Comparison of ENCODE assay signal across 1 cellular context in the genomic region with DNA sequence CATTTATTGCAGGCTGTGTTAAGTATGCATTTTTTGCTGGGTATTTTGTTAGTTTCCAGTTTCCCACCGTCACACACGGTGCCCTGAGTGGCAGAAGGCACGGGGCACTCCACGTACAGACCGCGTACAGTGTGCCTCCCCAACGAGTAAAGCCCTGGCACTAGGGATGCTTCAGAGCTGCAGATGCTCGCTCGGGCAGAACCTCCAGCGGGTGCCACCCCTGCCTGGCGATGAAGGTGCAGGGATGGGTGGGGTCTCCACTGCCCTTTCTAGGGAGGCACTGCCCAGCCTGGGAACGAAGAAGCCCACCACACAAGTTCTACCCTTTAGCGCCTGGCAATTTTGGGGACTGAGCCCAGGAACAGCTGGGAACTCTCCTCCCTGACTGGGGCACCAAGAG.
TF ChIP-seq lines count a peak whose summit lies in the region.

No MANE protein-coding gene starts in this region.

TF ChIP-seq in H1, 55 proteins besides CTCF, POLR2A, EP300 and RAD21:
- TF ChIP-seq CBX5 (IDR thresholded peaks at IDR 0.05; ENCODE audit: low read depth, low read length) (no peak), SP1 (IDR thresholded peaks at IDR 0.05; ENCODE audit: low read depth, low read length) (no peak), SP2 (IDR thresholded peaks at IDR 0.05; ENCODE audit: low read length) (no peak), TBP (IDR thresholded peaks at IDR 0.05; ENCODE audit: low read depth, low read length) (no peak), TAF7 (optimal IDR thresholded peaks at IDR 0.05; ENCODE audit: borderline replicate concordance, low read depth, low read length) (no peak), CBX8 (IDR thresholded peaks at IDR 0.05; ENCODE audit: borderline replicate concordance, low read depth, low read length) (no peak), EGR1 (IDR thresholded peaks at IDR 0.05; ENCODE audit: borderline replicate concordance, low read depth, low read length) (no peak), SUZ12 (IDR thresholded peaks at IDR 0.05; ENCODE audit: low read length) (no peak)
- TF ChIP-seq, protein P1, sequence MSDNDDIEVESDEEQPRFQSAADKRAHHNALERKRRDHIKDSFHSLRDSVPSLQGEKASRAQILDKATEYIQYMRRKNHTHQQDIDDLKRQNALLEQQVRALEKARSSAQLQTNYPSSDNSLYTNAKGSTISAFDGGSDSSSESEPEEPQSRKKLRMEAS (IDR thresholded peaks at IDR 0.05): no peak
- TF ChIP-seq, protein P2, sequence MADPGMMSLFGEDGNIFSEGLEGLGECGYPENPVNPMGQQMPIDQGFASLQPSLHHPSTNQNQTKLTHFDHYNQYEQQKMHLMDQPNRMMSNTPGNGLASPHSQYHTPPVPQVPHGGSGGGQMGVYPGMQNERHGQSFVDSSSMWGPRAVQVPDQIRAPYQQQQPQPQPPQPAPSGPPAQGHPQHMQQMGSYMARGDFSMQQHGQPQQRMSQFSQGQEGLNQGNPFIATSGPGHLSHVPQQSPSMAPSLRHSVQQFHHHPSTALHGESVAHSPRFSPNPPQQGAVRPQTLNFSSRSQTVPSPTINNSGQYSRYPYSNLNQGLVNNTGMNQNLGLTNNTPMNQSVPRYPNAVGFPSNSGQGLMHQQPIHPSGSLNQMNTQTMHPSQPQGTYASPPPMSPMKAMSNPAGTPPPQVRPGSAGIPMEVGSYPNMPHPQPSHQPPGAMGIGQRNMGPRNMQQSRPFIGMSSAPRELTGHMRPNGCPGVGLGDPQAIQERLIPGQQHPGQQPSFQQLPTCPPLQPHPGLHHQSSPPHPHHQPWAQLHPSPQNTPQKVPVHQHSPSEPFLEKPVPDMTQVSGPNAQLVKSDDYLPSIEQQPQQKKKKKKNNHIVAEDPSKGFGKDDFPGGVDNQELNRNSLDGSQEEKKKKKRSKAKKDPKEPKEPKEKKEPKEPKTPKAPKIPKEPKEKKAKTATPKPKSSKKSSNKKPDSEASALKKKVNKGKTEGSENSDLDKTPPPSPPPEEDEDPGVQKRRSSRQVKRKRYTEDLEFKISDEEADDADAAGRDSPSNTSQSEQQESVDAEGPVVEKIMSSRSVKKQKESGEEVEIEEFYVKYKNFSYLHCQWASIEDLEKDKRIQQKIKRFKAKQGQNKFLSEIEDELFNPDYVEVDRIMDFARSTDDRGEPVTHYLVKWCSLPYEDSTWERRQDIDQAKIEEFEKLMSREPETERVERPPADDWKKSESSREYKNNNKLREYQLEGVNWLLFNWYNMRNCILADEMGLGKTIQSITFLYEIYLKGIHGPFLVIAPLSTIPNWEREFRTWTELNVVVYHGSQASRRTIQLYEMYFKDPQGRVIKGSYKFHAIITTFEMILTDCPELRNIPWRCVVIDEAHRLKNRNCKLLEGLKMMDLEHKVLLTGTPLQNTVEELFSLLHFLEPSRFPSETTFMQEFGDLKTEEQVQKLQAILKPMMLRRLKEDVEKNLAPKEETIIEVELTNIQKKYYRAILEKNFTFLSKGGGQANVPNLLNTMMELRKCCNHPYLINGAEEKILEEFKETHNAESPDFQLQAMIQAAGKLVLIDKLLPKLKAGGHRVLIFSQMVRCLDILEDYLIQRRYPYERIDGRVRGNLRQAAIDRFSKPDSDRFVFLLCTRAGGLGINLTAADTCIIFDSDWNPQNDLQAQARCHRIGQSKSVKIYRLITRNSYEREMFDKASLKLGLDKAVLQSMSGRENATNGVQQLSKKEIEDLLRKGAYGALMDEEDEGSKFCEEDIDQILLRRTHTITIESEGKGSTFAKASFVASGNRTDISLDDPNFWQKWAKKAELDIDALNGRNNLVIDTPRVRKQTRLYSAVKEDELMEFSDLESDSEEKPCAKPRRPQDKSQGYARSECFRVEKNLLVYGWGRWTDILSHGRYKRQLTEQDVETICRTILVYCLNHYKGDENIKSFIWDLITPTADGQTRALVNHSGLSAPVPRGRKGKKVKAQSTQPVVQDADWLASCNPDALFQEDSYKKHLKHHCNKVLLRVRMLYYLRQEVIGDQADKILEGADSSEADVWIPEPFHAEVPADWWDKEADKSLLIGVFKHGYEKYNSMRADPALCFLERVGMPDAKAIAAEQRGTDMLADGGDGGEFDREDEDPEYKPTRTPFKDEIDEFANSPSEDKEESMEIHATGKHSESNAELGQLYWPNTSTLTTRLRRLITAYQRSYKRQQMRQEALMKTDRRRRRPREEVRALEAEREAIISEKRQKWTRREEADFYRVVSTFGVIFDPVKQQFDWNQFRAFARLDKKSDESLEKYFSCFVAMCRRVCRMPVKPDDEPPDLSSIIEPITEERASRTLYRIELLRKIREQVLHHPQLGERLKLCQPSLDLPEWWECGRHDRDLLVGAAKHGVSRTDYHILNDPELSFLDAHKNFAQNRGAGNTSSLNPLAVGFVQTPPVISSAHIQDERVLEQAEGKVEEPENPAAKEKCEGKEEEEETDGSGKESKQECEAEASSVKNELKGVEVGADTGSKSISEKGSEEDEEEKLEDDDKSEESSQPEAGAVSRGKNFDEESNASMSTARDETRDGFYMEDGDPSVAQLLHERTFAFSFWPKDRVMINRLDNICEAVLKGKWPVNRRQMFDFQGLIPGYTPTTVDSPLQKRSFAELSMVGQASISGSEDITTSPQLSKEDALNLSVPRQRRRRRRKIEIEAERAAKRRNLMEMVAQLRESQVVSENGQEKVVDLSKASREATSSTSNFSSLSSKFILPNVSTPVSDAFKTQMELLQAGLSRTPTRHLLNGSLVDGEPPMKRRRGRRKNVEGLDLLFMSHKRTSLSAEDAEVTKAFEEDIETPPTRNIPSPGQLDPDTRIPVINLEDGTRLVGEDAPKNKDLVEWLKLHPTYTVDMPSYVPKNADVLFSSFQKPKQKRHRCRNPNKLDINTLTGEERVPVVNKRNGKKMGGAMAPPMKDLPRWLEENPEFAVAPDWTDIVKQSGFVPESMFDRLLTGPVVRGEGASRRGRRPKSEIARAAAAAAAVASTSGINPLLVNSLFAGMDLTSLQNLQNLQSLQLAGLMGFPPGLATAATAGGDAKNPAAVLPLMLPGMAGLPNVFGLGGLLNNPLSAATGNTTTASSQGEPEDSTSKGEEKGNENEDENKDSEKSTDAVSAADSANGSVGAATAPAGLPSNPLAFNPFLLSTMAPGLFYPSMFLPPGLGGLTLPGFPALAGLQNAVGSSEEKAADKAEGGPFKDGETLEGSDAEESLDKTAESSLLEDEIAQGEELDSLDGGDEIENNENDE (IDR thresholded peaks at IDR 0.05; ENCODE audit: insufficient replicate concordance, low read length): no peak
